Comparison of ENCODE assay signal across 11 cellular contexts in genomic region chr2:105438104-105438929, GRCh38. TPM values are rescaled to one million over a fixed set of nuclear protein-coding genes. Genes with fewer than 3 reads are reported as not detected.
A peak's percentile ranks its signal among the peaks of the same experiment; 100 is the strongest.
DNase-seq lines count a peak whose midpoint lies in the region; ATAC-seq and TF ChIP-seq lines count a peak whose summit lies in the region.
"Had no signal": no experiment of that assay in that cellular context is flagged by ENCODE, and none has a peak within 500 bp of the region (broad histone marks: within the 10 kb centered on the region; RNA-seq: fewer than 3 reads in every experiment).

No MANE protein-coding gene starts in this region.

- peak overlapping the region; percentile 45 for H3K27ac Mint-ChIP-seq in chondrocyte (ENCODE audit: unreplicated experiment)
- no peak overlapping the region for H3K27ac Mint-ChIP-seq in progenitor cell of endocrine pancreas

- H3K9me3 Mint-ChIP-seq in chondrocyte (ENCODE audit: low read depth) (no peaks in the 10 kb centered on the region), progenitor cell of endocrine pancreas (ENCODE audit: low read depth) (no peaks in the 10 kb centered on the region)

- TF ChIP-seq CTCF in chondrocyte (IDR thresholded peaks at IDR 0.05) (no peak), mucosa of descending colon (IDR thresholded peaks at IDR 0.05) (no peak), progenitor cell of endocrine pancreas (IDR thresholded peaks at IDR 0.05; ENCODE audit: unreplicated experiment) (no peak)

- peak; percentile 65 for DNase-seq in NCI-H748 (lab: John Stamatoyannopoulos, UW; ENCODE audit: unreplicated experiment)
- DNase-seq in NCI-H748 treated with DMSO at 0.1 percent for 48 hours (lab: John Stamatoyannopoulos, UW): no peak
- DNase-seq in chondrocyte (ENCODE audit: low spot score): no peak
- peak; percentile 72 to 75 (median 73) for DNase-seq in mucosa of descending colon
- no peak for DNase-seq in LoVo (ENCODE audit: low spot score)
- no peak for DNase-seq in NCI-H2107 treated with DMSO at 0.1 percent for 48 hours (lab: John Stamatoyannopoulos, UW; ENCODE audit: unreplicated experiment)
- no peak for DNase-seq in progenitor cell of endocrine pancreas (ENCODE audit: low spot score, unreplicated experiment)
- DNase-seq: activated CD4-positive, CD25-positive, alpha-beta regulatory T cell treated with anti-CD3 and anti-CD28 coated beads, Interleukin-2, amount 50 U/mL, for 72 hours; NCI-H187; stimulated activated CD4-positive, alpha-beta T cell treated with anti-CD3 and anti-CD28 coated beads, Interleukin-15, amount 100 ng/mL, for 24 hours had no signal

- intact Hi-C loops in mucosa of descending colon (cut with DNase I, micrococcal nuclease): no loop called here

- H3K27me3 Mint-ChIP-seq in chondrocyte (ENCODE audit: low read depth): peaks cover 15% of the 10 kb centered on the region
- peaks cover 4% of the 10 kb centered on the region for H3K27me3 Mint-ChIP-seq in progenitor cell of endocrine pancreas

- H3K4me1 Mint-ChIP-seq in chondrocyte (ENCODE audit: low read depth): peaks cover 9% of the 10 kb centered on the region
- H3K4me1 Mint-ChIP-seq in progenitor cell of endocrine pancreas (ENCODE audit: low read depth): peaks cover 2% of the 10 kb centered on the region

- ATAC-seq in mucosa of descending colon (peak; percentile 90), HG03135 (IDR thresholded peaks at IDR 0.05; ENCODE audit: unreplicated experiment) (no peak)

- H3K36me3 Mint-ChIP-seq in chondrocyte (ENCODE audit: low read depth) (no peaks in the 10 kb centered on the region), progenitor cell of endocrine pancreas (ENCODE audit: insufficient read depth) (no peaks in the 10 kb centered on the region)

- H3K4me1 ChIP-seq in mucosa of descending colon (ENCODE audit: low read depth): peaks cover 10% of the 10 kb centered on the region

- no peaks in the 10 kb centered on the region for H3K36me3 ChIP-seq in mucosa of descending colon (ENCODE audit: low read depth)

- H3K9me3 ChIP-seq in mucosa of descending colon: no peaks in the 10 kb centered on the region

- H3K4me3 ChIP-seq in mucosa of descending colon: no peak overlapping the region

- H3K4me3 Mint-ChIP-seq in chondrocyte (ENCODE audit: unreplicated experiment) (no peak overlapping the region), progenitor cell of endocrine pancreas (ENCODE audit: low read depth) (no peak overlapping the region)

RNA-seq across cellular contexts. Expression of gene FHL2, which starts 39.5 kb away (rescaled TPM):
- total RNA-seq in chondrocyte: 63.6 to 104 TPM (median 97.3 TPM) in 3 replicates
- 100 to 1,000 TPM; 109 to 132 (median 113) TPM for total RNA-seq in mucosa of descending colon
- 2.2 and 3.0 TPM in 2 replicates for total RNA-seq in progenitor cell of endocrine pancreas

Comparison
In these comparisons a context has a peak if more than half of its experiments do, and no peak if none do; other contexts are left out.
1. DNase-seq: peak in NCI-H748 (single experiment) and mucosa of descending colon (3 of 3); none in NCI-H748 treated with DMSO at 0.1 percent for 48 hours (single experiment), chondrocyte (single experiment), LoVo (single experiment), NCI-H2107 treated with DMSO at 0.1 percent for 48 hours (single experiment) and progenitor cell of endocrine pancreas (single experiment).
2. RNA of gene FHL2, which starts 39.5 kb away (total RNA-seq): 109 to 132 TPM in mucosa of descending colon and 63.6 to 104 TPM in chondrocyte; 2.2 to 3.0 TPM in progenitor cell of endocrine pancreas; every median in the first group is over 10 times any median in the second.